In genomic region chr21:16011719-16012118, GRCh38 we compare ENCODE assay signal across 18 cellular contexts.
"Had no signal": no experiment of that assay in that cellular context is flagged by ENCODE, and none has a peak within 500 bp of the region (broad histone marks: within the 10 kb centered on the region; RNA-seq: fewer than 3 reads in every experiment).

No MANE protein-coding gene starts in this region.

- H3K36me3 Mint-ChIP-seq: naive B cell had no signal

- H3K4me3 ChIP-seq: heart left ventricle, lung, pancreas, suprapubic skin, thyroid gland, upper lobe of left lung had no signal

- H3K36me3 ChIP-seq: heart left ventricle, pancreas, suprapubic skin, thyroid gland, upper lobe of left lung had no signal

- H3K27me3 Mint-ChIP-seq: central memory CD8-positive, alpha-beta T cell; naive B cell; progenitor cell of endocrine pancreas had no signal

- H3K27ac Mint-ChIP-seq: naive B cell, nephron progenitor cell, progenitor cell of endocrine pancreas had no signal

- H3K4me1 Mint-ChIP-seq: central memory CD8-positive, alpha-beta T cell; naive B cell had no signal

- H3K4me3 Mint-ChIP-seq: central memory CD8-positive, alpha-beta T cell; naive B cell; nephron progenitor cell had no signal

- H3K4me1 ChIP-seq: heart left ventricle, pancreas, suprapubic skin, thyroid gland, upper lobe of left lung had no signal

- H3K9me3 ChIP-seq: pancreas, suprapubic skin, thyroid gland, upper lobe of left lung had no signal

- DNase-seq: effector memory CD4-positive, alpha-beta T cell; heart left ventricle; hippocampal formation; left colon; left ventricle myocardium superior; mesenchymal stem cell; naive B cell; nephron progenitor cell; pancreas; small intestine; stimulated activated CD4-positive, alpha-beta T cell treated with anti-CD3 and anti-CD28 coated beads, Interleukin-12 subunit alpha, Interleukin-12 subunit beta, amount 100 ng/mL, for 4 hours; stimulated activated naive CD4-positive, alpha-beta T cell treated with Interleukin-2 at 50 U/mL for 16 hours; thyroid gland; upper lobe of left lung had no signal

- H3K27ac ChIP-seq: heart left ventricle, pancreas, suprapubic skin, thyroid gland, upper lobe of left lung had no signal

- H3K27me3 ChIP-seq: heart left ventricle, pancreas, suprapubic skin, thyroid gland, upper lobe of left lung had no signal
